In the genomic region with DNA sequence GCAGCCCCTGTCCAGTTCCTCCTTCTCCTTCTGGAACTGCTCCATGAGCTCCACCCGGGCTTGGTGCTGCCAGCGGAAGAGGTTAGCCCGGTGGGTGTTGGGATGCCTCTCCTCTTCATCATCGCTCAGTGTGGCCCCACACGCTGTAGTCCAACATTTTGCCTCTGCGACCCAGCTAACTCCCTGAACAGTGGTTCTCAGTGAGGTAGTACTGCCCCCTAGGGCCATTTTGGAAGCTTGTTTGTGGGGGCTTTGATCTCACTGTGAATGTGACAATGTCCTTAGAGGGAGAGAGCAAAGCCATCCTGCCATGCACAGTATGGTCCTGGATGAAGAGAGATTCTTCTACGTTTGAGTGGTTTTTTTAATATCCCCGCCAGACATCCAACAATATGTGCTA, we compare ENCODE assay signal across 2 cellular contexts. TPM values are rescaled to one million over a fixed set of nuclear protein-coding genes. Genes with fewer than 3 reads are reported as not detected.
"Had no signal": no experiment of that assay in that cellular context is flagged by ENCODE, and none has a peak within 500 bp of the region (broad histone marks: within the 10 kb centered on the region; RNA-seq: fewer than 3 reads in every experiment).

No MANE protein-coding gene starts in this region.

RNA-seq across cellular contexts. Expression of a gene that starts 50.2 kb away (rescaled TPM):
- total RNA-seq: M059J, PC-3 had no signal
